17 cellular contexts compared by ENCODE assay signal in the genomic region with DNA sequence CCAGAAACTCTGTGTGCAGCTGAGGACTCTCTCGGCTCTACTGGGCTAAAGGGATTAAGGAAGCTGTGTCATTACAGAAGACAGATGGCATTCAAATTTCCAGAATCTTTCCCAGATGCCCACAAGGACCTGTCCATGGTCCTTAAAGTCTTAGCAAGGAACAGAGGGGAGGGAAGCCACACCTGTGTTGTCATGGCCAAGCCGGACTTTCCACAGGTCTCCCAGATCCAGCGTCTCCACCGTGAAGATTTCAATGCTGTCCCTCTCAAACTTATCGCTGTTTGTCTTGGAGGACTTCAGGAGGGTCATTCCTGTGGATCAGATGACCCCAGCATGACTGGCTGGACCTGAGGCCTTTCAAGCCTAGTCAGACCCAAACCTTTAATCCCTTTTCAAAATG.
DNase-seq lines count a peak whose midpoint lies in the region; ATAC-seq and TF ChIP-seq lines count a peak whose summit lies in the region.
"Had no signal": no experiment of that assay in that cellular context is flagged by ENCODE, and none has a peak within 500 bp of the region (broad histone marks: within the 10 kb centered on the region; RNA-seq: fewer than 3 reads in every experiment).

No MANE protein-coding gene starts in this region.

- H3K4me1 ChIP-seq in A673 (ENCODE audit: insufficient read depth, low read length, poor library complexity, severe bottlenecking), result no peaks in the 10 kb centered on the region
- H3K4me1 ChIP-seq: prostate gland, suprapubic skin had no signal

- peaks cover 7% of the 10 kb centered on the region for H3K36me3 ChIP-seq in A673 (ENCODE audit: insufficient read depth, low read length, poor library complexity, severe bottlenecking)
- H3K36me3 ChIP-seq: prostate gland, suprapubic skin had no signal

- DNase-seq in A673 (ENCODE audit: low spot score), result peak; percentile 22
- DNase-seq in LNCaP clone FGC (ENCODE audit: low read depth), result peak; percentile 19
- DNase-seq in astrocyte of the hippocampus (ENCODE audit: low read depth, low spot score), result peak; percentile 43
- DNase-seq in kidney glomerular epithelial cell (lab: John Stamatoyannopoulos, UW), result peak; percentile 8
- no peak for DNase-seq in effector CD8-positive, alpha-beta T cell (lab: John Stamatoyannopoulos, UW)
- DNase-seq: activated CD8-positive, alpha-beta T cell treated with anti-CD3 and anti-CD28 coated beads for 36 hours; activated effector memory CD4-positive, alpha-beta T cell treated with Interleukin-2 at 50 U/mL for 16 hours; effector memory CD4-positive, alpha-beta T cell; islet precursor cell; NCI-H1092; NCI-H226; PC-9 had no signal

- no peak for ATAC-seq in GM18873 (IDR thresholded peaks at IDR 0.05; ENCODE audit: low FRiP score, unreplicated experiment)
- ATAC-seq in HG02885 (IDR thresholded peaks at IDR 0.05; ENCODE audit: poor library complexity, unreplicated experiment), result no peak
- ATAC-seq in GM19455 (IDR thresholded peaks at IDR 0.05; ENCODE audit: unreplicated experiment), result no peak
- ATAC-seq: activated CD8-positive, alpha-beta T cell treated with anti-CD3 and anti-CD28 coated beads for 36 hours had no signal

- no peaks in the 10 kb centered on the region for H3K27me3 ChIP-seq in A673 (replicated peaks; ENCODE audit: insufficient read depth, low read depth, low read length, poor library complexity)
- H3K27me3 ChIP-seq: suprapubic skin had no signal

- intact Hi-C loops in A673 (cut with micrococcal nuclease; ENCODE audit: unreplicated experiment), result no loop called here

- H3K9me3 ChIP-seq in A673 (ENCODE audit: low read depth, low read length, poor library complexity, severe bottlenecking), result no peaks in the 10 kb centered on the region
- H3K9me3 ChIP-seq: prostate gland, suprapubic skin had no signal

- POLR2A ChIA-PET in A673 (lab: Charles Lee; ENCODE audit: low non-redundant PET), result no interaction called here

- CTCF ChIA-PET in A673 (lab: Charles Lee), result no interaction called here

- H3K4me3 ChIP-seq in A673 (ENCODE audit: low read depth, low read length, poor library complexity, severe bottlenecking) (no peak overlapping the region), LNCaP clone FGC (ENCODE audit: low read depth, low read length) (no peak overlapping the region)
- H3K4me3 ChIP-seq: PC-9, prostate gland, suprapubic skin had no signal

- no TSS peak for BruUV-seq in A673 (replicated peaks; lab: Mats Ljungman, UMichigan)

- H3K27ac ChIP-seq in A673 (ENCODE audit: low read depth, low read length, poor library complexity, severe bottlenecking), result no peak overlapping the region
- H3K27ac ChIP-seq: PC-9, prostate gland, suprapubic skin had no signal

- TF ChIP-seq CTCF in A673 (conservative IDR thresholded peaks at IDR 0.05; ENCODE audit: low read depth, low read length) (no peak), LNCaP clone FGC (IDR thresholded peaks at IDR 0.05; ENCODE audit: control insufficient read depth, extremely low read depth, insufficient read depth) (no peak)
